Comparison of ENCODE assay signal across 7 cellular contexts in genomic region chr1:109176349-109176748, GRCh38. TPM values are rescaled to one million over a fixed set of nuclear protein-coding genes. Genes with fewer than 3 reads are reported as not detected.
DNase-seq lines count a peak whose midpoint lies in the region; ATAC-seq, FAIRE-seq and TF ChIP-seq lines count a peak whose summit lies in the region.
"Not testable (repeated sequence)": the region's sequence is repeated elsewhere in the genome, so short reads cannot be mapped to it uniquely, and the experiment has no call there.

No MANE protein-coding gene starts in this region.

- intact Hi-C loops in K562 (cut with micrococcal nuclease); right lobe of liver (cut with DNase I): not testable (repeated sequence)

- not testable (repeated sequence) for TF ChIP-seq EP300 in K562 (IDR thresholded peaks at IDR 0.05; ENCODE audit: low read length); upper lobe of left lung (IDR thresholded peaks at IDR 0.05)

- not testable (repeated sequence) for TF ChIP-seq CTCF in K562 (IDR thresholded peaks at IDR 0.05 in 2 of 3, conservative IDR thresholded peaks at IDR 0.05 in 1 of 3; ENCODE audit: insufficient read depth in 2 of 3, low read depth in 1 of 3, low read length in 3 of 3); right lobe of liver (IDR thresholded peaks at IDR 0.05); neural crest cell (conservative IDR thresholded peaks at IDR 0.05); progenitor cell of endocrine pancreas (IDR thresholded peaks at IDR 0.05; ENCODE audit: unreplicated experiment); upper lobe of left lung (IDR thresholded peaks at IDR 0.05)

- not testable (repeated sequence) for TF ChIP-seq RAD21 in K562 (CRISPR knock-in tag; conservative IDR thresholded peaks at IDR 0.05 in 1 of 2, IDR thresholded peaks at IDR 0.05 in 1 of 2)

- H3K9me3 Mint-ChIP-seq in neural crest cell; progenitor cell of endocrine pancreas (ENCODE audit: low read depth): not testable (repeated sequence)

- H3K4me1 ChIP-seq in K562 (replicated peaks in 1 of 2; ENCODE audit: control insufficient read depth in 2 of 2, insufficient read depth in 2 of 2, low read length in 2 of 2), result peaks cover 10 to 25% of the 10 kb centered on the region in 2 experiments; a peak in 4 of 5 replicates
- peaks cover 0 to 30% (median 14%) of the 10 kb centered on the region in 4 donors for H3K4me1 ChIP-seq in right lobe of liver
- peaks cover 0 to 23% (median 11%) of the 10 kb centered on the region in 4 donors for H3K4me1 ChIP-seq in upper lobe of left lung

- H2AFZ ChIP-seq in K562 (ENCODE audit: low read depth, low read length), result peak overlapping the region; percentile 73

- not testable (repeated sequence) for TF ChIP-seq POLR2A in K562 (conservative IDR thresholded peaks at IDR 0.05); right lobe of liver (IDR thresholded peaks at IDR 0.05); upper lobe of left lung (IDR thresholded peaks at IDR 0.05)

- not testable (repeated sequence) for H3K4me3 Mint-ChIP-seq in neural crest cell; progenitor cell of endocrine pancreas (ENCODE audit: low read depth)

- not testable (repeated sequence) for H3K9me3 ChIP-seq in K562 (replicated peaks; ENCODE audit: control insufficient read depth, insufficient read depth, low read depth, low read length); right lobe of liver; upper lobe of left lung

- H3K27ac ChIP-seq in K562 (ENCODE audit: extremely low read depth, low read depth, low read length) (peak overlapping the region; percentile 14; the same call in 2 of the 3 replicates), upper lobe of left lung (peak overlapping the region; percentile 47 to 69 (median 60))
- not testable (repeated sequence) for H3K27ac ChIP-seq in right lobe of liver

- not testable (repeated sequence) for H3K27me3 Mint-ChIP-seq in neural crest cell (ENCODE audit: low read depth); progenitor cell of endocrine pancreas

- DNase-seq in NCI-H82 (lab: John Stamatoyannopoulos, UW), result peak; percentile 36
- DNase-seq in K562 (ENCODE audit: extremely low read depth in 1 of 4, low spot score in 3 of 4); left lobe of liver (ENCODE audit: low spot score); right lobe of liver; neural crest cell (ENCODE audit: low read depth, low spot score); progenitor cell of endocrine pancreas (ENCODE audit: low spot score, unreplicated experiment); upper lobe of left lung: not testable (repeated sequence)

- POLR2A ChIA-PET in K562 (lab: Yijun Ruan, JAX), result not testable (repeated sequence)

- not testable (repeated sequence) for H3K4me1 Mint-ChIP-seq in neural crest cell
- peaks cover 34% of the 10 kb centered on the region for H3K4me1 Mint-ChIP-seq in progenitor cell of endocrine pancreas (ENCODE audit: low read depth)

- CTCF ChIA-PET in K562 (lab: Yijun Ruan, JAX; ENCODE audit: low intra/inter-chr PET ratio), result not testable (repeated sequence)

- not testable (repeated sequence) for H3K9me1 ChIP-seq in K562 (ENCODE audit: control insufficient read depth, insufficient read depth, low read length)

- H3K9ac ChIP-seq in K562 (ENCODE audit: insufficient read depth in 1 of 2, low read depth in 2 of 2, low read length in 2 of 2), result peak overlapping the region in 1 of 2 experiments; percentile 13; a peak in 1 of 4 replicates

- H4K20me1 ChIP-seq in K562 (replicated peaks; ENCODE audit: control insufficient read depth, insufficient read depth, low read length), result not testable (repeated sequence)

- not testable (repeated sequence) for H3K4me2 ChIP-seq in K562 (ENCODE audit: insufficient read depth, low read length)

- in situ Hi-C loops in K562 (cut with MboI), result not testable (repeated sequence)

- not testable (repeated sequence) for BruUV-seq in K562 (replicated peaks; lab: Mats Ljungman, UMichigan)

- H3K36me3 Mint-ChIP-seq in neural crest cell (ENCODE audit: low read depth); progenitor cell of endocrine pancreas (ENCODE audit: insufficient read depth): not testable (repeated sequence)

- WGBS in K562 (ENCODE audit: insufficient coverage, low coverage, missing lambda C conversion rate), result no CpG with 5 or more reads among the region's 1 CpG
- WGBS in right lobe of liver (ENCODE audit: insufficient coverage, low coverage, low lambda C conversion rate, missing lambda C conversion rate), result 13% methylated on average over 1 of the region's 1 CpG
- 38 to 63% methylated on average over 1 of the region's 1 CpG for WGBS in upper lobe of left lung, 2 donors

- ATAC-seq in K562 (peak; percentile 15), left lobe of liver (peak; percentile 63), right lobe of liver (peak; percentile 54 to 65 (median 60)), upper lobe of left lung (ENCODE audit: low FRiP score in 2 of 2) (peak in 1 of 2 donors; percentile 68)

- H3K27ac Mint-ChIP-seq in neural crest cell (ENCODE audit: unreplicated experiment) (peak overlapping the region; percentile 10), progenitor cell of endocrine pancreas (peak overlapping the region; percentile 91)

- not testable (repeated sequence) for H3K79me2 ChIP-seq in K562 (ENCODE audit: control insufficient read depth, insufficient read depth, low read length)

- not testable (repeated sequence) for H3K36me3 ChIP-seq in K562 (ENCODE audit: control insufficient read depth, insufficient read depth, low read length); right lobe of liver; upper lobe of left lung

- not testable (repeated sequence) for FAIRE-seq in K562 (lab: Jason Lieb, UNC)

- H3K4me3 ChIP-seq in K562, right lobe of liver, upper lobe of left lung: not testable (repeated sequence)

- not testable (repeated sequence) for H3K27me3 ChIP-seq in K562 (ENCODE audit: control insufficient read depth in 2 of 2, insufficient read depth in 2 of 2, low read length in 2 of 2); right lobe of liver; upper lobe of left lung

TF ChIP-seq in K562, 482 proteins besides CTCF, POLR2A, EP300 and RAD21:
- TF ChIP-seq NBN (IDR thresholded peaks at IDR 0.05; ENCODE audit: low read depth) (0 out of 2 replicates have a peak, but pooled peaks have one; percentile 26), CBFA2T2 (conservative IDR thresholded peaks at IDR 0.05) (0 out of 2 replicates have a peak, but pooled peaks have one; percentile 23), FOXK2 (conservative IDR thresholded peaks at IDR 0.05 in 1 of 2, IDR thresholded peaks at IDR 0.05 in 1 of 2; ENCODE audit: low read depth in 2 of 2) (peak; percentile 63 to 73), DPF2 (IDR thresholded peaks at IDR 0.05) (0 out of 2 replicates have a peak, but pooled peaks have one; percentile 58), HDGF (IDR thresholded peaks at IDR 0.05) (0 out of 2 replicates have a peak, but pooled peaks have one; percentile 63), EP400 (IDR thresholded peaks at IDR 0.05) (0 out of 2 replicates have a peak, but pooled peaks have one; percentile 14), CBFA2T3 (IDR thresholded peaks at IDR 0.05) (peak; percentile 57)

RNA-seq across cellular contexts. Expression of gene SARS1, which starts 37.4 kb away (rescaled TPM):
- 340 and 395 TPM in 2 replicates for total RNA-seq in K562 (2011; cell fraction: chromatin; rRNA removed; ENCODE audit: low replicate concordance)
- 195 and 209 TPM in 2 replicates for total RNA-seq in K562 (2011; cell fraction: nucleolus; rRNA removed)
- 265 and 293 TPM in 2 replicates for total RNA-seq in K562 (2011; cell fraction: nucleoplasm; rRNA removed)
- total RNA-seq in K562 (2014; rRNA removed) (254 and 257 TPM in 2 replicates), K562 (2014; rRNA removed; fragmentation: Illumina TruSeq; extraction: Trizol) (273 and 284 TPM in 2 replicates), K562 (2015; rRNA removed; fragmentation: Illumina TruSeq; extraction: Trizol) (211 and 221 TPM in 2 replicates), K562 (2021) (232 and 246 TPM in 2 replicates), left lobe of liver (80.0 TPM), right lobe of liver (100 to 1,000 TPM in 2 of 6 experiments, 10 to 100 TPM in 4; 73.5 to 123 (median 91.6) TPM), neural crest cell (156 and 158 TPM in 2 replicates), progenitor cell of endocrine pancreas (135 TPM in 2 replicates), upper lobe of left lung (100 to 1,000 TPM; 126 to 212 (median 160) TPM)
- polyA plus RNA-seq in K562 (2011; rRNA removed) (221 and 230 TPM in 2 replicates), K562 (2014; fragmentation: Illumina TruSeq; extraction: Trizol) (293 and 317 TPM in 2 replicates), K562 (2014; fragmentation: Nextera tagmentation; extraction: Ambion mirVana) (100 to 1,000 TPM; 336 to 623 TPM), K562 (2014; rRNA removed) (235 and 240 TPM in 2 replicates)
- polyA plus RNA-seq in K562 (2011; cell fraction: cytosol; rRNA removed), result 149 and 217 TPM in 2 replicates
- 232 and 336 TPM in 2 replicates for polyA plus RNA-seq in K562 (2011; cell fraction: nucleus; rRNA removed)
- polyA plus RNA-seq in K562 (2012), result 195 and 518 TPM in 2 replicates
- 227 and 242 TPM in 2 replicates for polyA minus RNA-seq in K562 (2011; rRNA and poly(A)+ RNA removed)
- 87.5 and 101 TPM in 2 replicates for polyA minus RNA-seq in K562 (2011; cell fraction: cytosol; rRNA and poly(A)+ RNA removed)
- 92.1 and 168 TPM in 2 replicates for polyA minus RNA-seq in K562 (2011; cell fraction: nucleus; rRNA and poly(A)+ RNA removed)
